Comparison of ENCODE assay signal across 1 cellular context in the genomic region with DNA sequence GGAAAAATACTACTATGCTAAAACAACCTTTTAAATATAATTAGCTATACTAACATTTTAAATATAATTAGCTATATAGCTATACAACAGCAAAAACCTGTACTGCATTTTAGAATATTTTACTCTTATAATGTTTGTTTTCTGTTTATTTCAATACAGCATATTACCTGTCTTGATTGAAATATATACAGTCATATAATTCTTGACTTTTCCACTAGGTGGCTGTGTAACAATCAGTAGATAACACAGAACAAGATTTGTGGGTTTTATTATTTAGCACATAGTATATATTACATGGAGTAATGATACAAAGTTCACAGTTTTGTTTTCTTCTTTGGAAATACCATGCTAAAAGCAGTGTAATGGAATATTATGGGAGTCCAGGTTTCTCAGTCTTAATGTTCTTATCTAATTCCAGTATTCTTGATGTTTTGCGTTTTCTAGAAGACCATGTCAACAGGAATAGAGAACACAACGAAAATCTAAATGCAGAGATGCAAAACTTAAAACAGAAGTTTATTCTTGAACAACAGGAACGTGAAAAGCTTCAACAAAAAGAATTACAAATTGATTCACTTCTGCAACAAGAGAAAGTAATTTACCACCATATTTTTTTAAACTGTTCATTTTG.
TF ChIP-seq lines count a peak whose summit lies in the region.

No MANE protein-coding gene starts in this region.

TF ChIP-seq in neural cell, 6 proteins besides CTCF, POLR2A, EP300 and RAD21 (continued from another document):
- TF ChIP-seq, protein P1, sequence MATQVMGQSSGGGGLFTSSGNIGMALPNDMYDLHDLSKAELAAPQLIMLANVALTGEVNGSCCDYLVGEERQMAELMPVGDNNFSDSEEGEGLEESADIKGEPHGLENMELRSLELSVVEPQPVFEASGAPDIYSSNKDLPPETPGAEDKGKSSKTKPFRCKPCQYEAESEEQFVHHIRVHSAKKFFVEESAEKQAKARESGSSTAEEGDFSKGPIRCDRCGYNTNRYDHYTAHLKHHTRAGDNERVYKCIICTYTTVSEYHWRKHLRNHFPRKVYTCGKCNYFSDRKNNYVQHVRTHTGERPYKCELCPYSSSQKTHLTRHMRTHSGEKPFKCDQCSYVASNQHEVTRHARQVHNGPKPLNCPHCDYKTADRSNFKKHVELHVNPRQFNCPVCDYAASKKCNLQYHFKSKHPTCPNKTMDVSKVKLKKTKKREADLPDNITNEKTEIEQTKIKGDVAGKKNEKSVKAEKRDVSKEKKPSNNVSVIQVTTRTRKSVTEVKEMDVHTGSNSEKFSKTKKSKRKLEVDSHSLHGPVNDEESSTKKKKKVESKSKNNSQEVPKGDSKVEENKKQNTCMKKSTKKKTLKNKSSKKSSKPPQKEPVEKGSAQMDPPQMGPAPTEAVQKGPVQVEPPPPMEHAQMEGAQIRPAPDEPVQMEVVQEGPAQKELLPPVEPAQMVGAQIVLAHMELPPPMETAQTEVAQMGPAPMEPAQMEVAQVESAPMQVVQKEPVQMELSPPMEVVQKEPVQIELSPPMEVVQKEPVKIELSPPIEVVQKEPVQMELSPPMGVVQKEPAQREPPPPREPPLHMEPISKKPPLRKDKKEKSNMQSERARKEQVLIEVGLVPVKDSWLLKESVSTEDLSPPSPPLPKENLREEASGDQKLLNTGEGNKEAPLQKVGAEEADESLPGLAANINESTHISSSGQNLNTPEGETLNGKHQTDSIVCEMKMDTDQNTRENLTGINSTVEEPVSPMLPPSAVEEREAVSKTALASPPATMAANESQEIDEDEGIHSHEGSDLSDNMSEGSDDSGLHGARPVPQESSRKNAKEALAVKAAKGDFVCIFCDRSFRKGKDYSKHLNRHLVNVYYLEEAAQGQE (IDR thresholded peaks at IDR 0.05; ENCODE audit: borderline replicate concordance): no peak
- peak; percentile 51 for TF ChIP-seq SMC3 (conservative IDR thresholded peaks at IDR 0.05; ENCODE audit: poor library complexity)
TF ChIP-seq in neural cell: peak in this region for 1.
